9 cellular contexts compared by ENCODE assay signal in genomic region chr13:102696465-102696864, GRCh38. TPM values are rescaled to one million over a fixed set of nuclear protein-coding genes. Genes with fewer than 3 reads are reported as not detected.
"Had no signal": no experiment of that assay in that cellular context is flagged by ENCODE, and none has a peak within 500 bp of the region (broad histone marks: within the 10 kb centered on the region; RNA-seq: fewer than 3 reads in every experiment).

No MANE protein-coding gene starts in this region.

- H3K4me3 ChIP-seq: GM12878 had no signal

- ATAC-seq: GM12878 had no signal

- FAIRE-seq: G401.6, GM12878, GM12891, GM12892, GM18507, GM19239 had no signal

- DNase-seq: GDM1, GF-D8 had no signal

RNA-seq across cellular contexts. Expression of gene METTL21C, which starts 1.6 kb away (rescaled TPM):
- total RNA-seq: G401 had no signal
- polyA plus RNA-seq: GM12878 had no signal
